In genomic region chr7:4037877-4038276, GRCh38 we compare ENCODE assay signal across 31 cellular contexts.
"Had no signal": no experiment of that assay in that cellular context is flagged by ENCODE, and none has a peak within 500 bp of the region (broad histone marks: within the 10 kb centered on the region; RNA-seq: fewer than 3 reads in every experiment).

No MANE protein-coding gene starts in this region.

- H3K36me3 Mint-ChIP-seq: activated CD8-positive, alpha-beta memory T cell treated with anti-CD3 and anti-CD28 coated beads, Interleukin-2, amount 10 ng/mL, durations not matched to agents 7 days and 5 days; activated naive CD8-positive, alpha-beta T cell treated with anti-CD3 and anti-CD28 coated beads for 36 hours had no signal

- DNase-seq: activated CD4-positive, alpha-beta T cell treated with anti-CD3 and anti-CD28 coated beads for 36 hours; activated CD4-positive, alpha-beta T cell treated with anti-CD3 and anti-CD28 coated beads, Interleukin-2, amount 10 ng/mL, durations not matched to agents 7 days and 5 days; activated CD4-positive, alpha-beta T cell treated with anti-CD3 and anti-CD28 coated beads, Interleukin-2, amount 50 U/mL, for 48 hours; activated CD8-positive, alpha-beta memory T cell treated with anti-CD3 and anti-CD28 coated beads for 24 hours; activated CD8-positive, alpha-beta memory T cell treated with anti-CD3 and anti-CD28 coated beads, Interleukin-2, amount 10 ng/mL, durations not matched to agents 7 days and 5 days; activated CD8-positive, alpha-beta memory T cell treated with anti-CD3 and anti-CD28 coated beads, Interleukin-2, amount 50 U/mL, for 48 hours; activated effector memory CD4-positive, alpha-beta T cell treated with Interleukin-2 at 50 U/mL for 16 hours; activated naive CD4-positive, alpha-beta T cell treated with anti-CD3 and anti-CD28 coated beads, Interleukin-2, amount 50 U/mL, for 16 hours; activated naive CD8-positive, alpha-beta T cell treated with anti-CD3 and anti-CD28 coated beads for 36 hours; activated T-cell treated with anti-CD3 and anti-CD28 coated beads, Interleukin-2, amount 50 U/mL, for 48 hours; amniotic stem cell; NCI-H1092 treated with DMSO at 0.1 percent for 48 hours; NCI-H1417 treated with DMSO at 0.1 percent for 48 hours; NCI-H187 treated with DMSO at 0.1 percent for 48 hours; NCI-H2081; NCI-H2171 treated with DMSO at 0.1 percent for 48 hours; NCI-H226; NCI-H446 treated with DMSO at 0.1 percent for 48 hours; NCI-H524; NCI-H69; SHP77; SK-N-SH had no signal

- H3K4me2 ChIP-seq: SK-N-SH had no signal

- H3K4me3 ChIP-seq: ascending aorta, cardiac muscle cell, SJSA1 had no signal

- H3K27me3 Mint-ChIP-seq: activated CD4-positive, alpha-beta T cell treated with anti-CD3 and anti-CD28 coated beads for 36 hours; activated CD4-positive, alpha-beta T cell treated with anti-CD3 and anti-CD28 coated beads, Interleukin-2, amount 10 ng/mL, durations not matched to agents 7 days and 5 days; activated CD8-positive, alpha-beta memory T cell treated with anti-CD3 and anti-CD28 coated beads, Interleukin-2, amount 10 ng/mL, durations not matched to agents 7 days and 5 days; activated naive CD8-positive, alpha-beta T cell treated with anti-CD3 and anti-CD28 coated beads for 36 hours; central memory CD8-positive, alpha-beta T cell had no signal

- H3K9me3 ChIP-seq: ascending aorta, SJSA1, SK-N-SH had no signal

- H3K9me3 Mint-ChIP-seq: activated CD4-positive, alpha-beta T cell treated with anti-CD3 and anti-CD28 coated beads, Interleukin-2, amount 10 ng/mL, durations not matched to agents 7 days and 5 days; activated naive CD8-positive, alpha-beta T cell treated with anti-CD3 and anti-CD28 coated beads for 36 hours; central memory CD8-positive, alpha-beta T cell; T-helper 1 cell treated with Interleukin-12 subunit alpha and Interleukin-12 subunit beta and Interleukin-4 antibody, amounts not matched to agents 30 μg/mL and 1 μg/mL, for 36 hours; T-helper 2 cell treated with Interferon-gamma antibody and Interleukin-4, amounts not matched to agents 5 μg/mL and 100 μg/mL, for 36 hours had no signal

- H3K4me1 ChIP-seq: ascending aorta, SJSA1 had no signal

- H3K27ac Mint-ChIP-seq: activated CD4-positive, alpha-beta T cell treated with anti-CD3 and anti-CD28 coated beads for 36 hours; activated CD4-positive, alpha-beta T cell treated with anti-CD3 and anti-CD28 coated beads, Interleukin-2, amount 10 ng/mL, durations not matched to agents 7 days and 5 days; activated CD8-positive, alpha-beta memory T cell treated with anti-CD3 and anti-CD28 coated beads, Interleukin-2, amount 10 ng/mL, durations not matched to agents 7 days and 5 days; activated naive CD8-positive, alpha-beta T cell treated with anti-CD3 and anti-CD28 coated beads for 36 hours; T-helper 1 cell treated with Interleukin-12 subunit alpha and Interleukin-12 subunit beta and Interleukin-4 antibody, amounts not matched to agents 30 μg/mL and 1 μg/mL, for 36 hours; T-helper 2 cell treated with Interferon-gamma antibody and Interleukin-4, amounts not matched to agents 5 μg/mL and 100 μg/mL, for 36 hours had no signal

- H3K9ac ChIP-seq: SK-N-SH had no signal

- ATAC-seq: activated CD4-positive, alpha-beta T cell treated with anti-CD3 and anti-CD28 coated beads for 36 hours; activated CD4-positive, CD25-positive, alpha-beta regulatory T cell treated with anti-CD3 and anti-CD28 coated beads, Interleukin-2, amount 50 U/mL, for 24 hours; activated CD8-positive, alpha-beta memory T cell treated with anti-CD3 and anti-CD28 coated beads, Interleukin-2, amount 10 ng/mL, durations not matched to agents 7 days and 5 days; Panc1 had no signal

- FAIRE-seq: TTC549 had no signal

- H3K27ac ChIP-seq: ascending aorta, cardiac muscle cell, SJSA1 had no signal

- H3K4me3 Mint-ChIP-seq: activated CD4-positive, alpha-beta T cell treated with anti-CD3 and anti-CD28 coated beads for 36 hours; activated CD4-positive, alpha-beta T cell treated with anti-CD3 and anti-CD28 coated beads, Interleukin-2, amount 10 ng/mL, durations not matched to agents 7 days and 5 days; activated CD8-positive, alpha-beta memory T cell treated with anti-CD3 and anti-CD28 coated beads, Interleukin-2, amount 10 ng/mL, durations not matched to agents 7 days and 5 days; activated naive CD8-positive, alpha-beta T cell treated with anti-CD3 and anti-CD28 coated beads for 36 hours; central memory CD8-positive, alpha-beta T cell; T-helper 1 cell treated with Interleukin-12 subunit alpha and Interleukin-12 subunit beta and Interleukin-4 antibody, amounts not matched to agents 30 μg/mL and 1 μg/mL, for 36 hours; T-helper 2 cell treated with Interferon-gamma antibody and Interleukin-4, amounts not matched to agents 5 μg/mL and 100 μg/mL, for 36 hours had no signal

- H3K27me3 ChIP-seq: ascending aorta, cardiac muscle cell, SJSA1 had no signal

- H3K4me1 Mint-ChIP-seq: activated CD4-positive, alpha-beta T cell treated with anti-CD3 and anti-CD28 coated beads for 36 hours; activated CD4-positive, alpha-beta T cell treated with anti-CD3 and anti-CD28 coated beads, Interleukin-2, amount 10 ng/mL, durations not matched to agents 7 days and 5 days; activated CD8-positive, alpha-beta memory T cell treated with anti-CD3 and anti-CD28 coated beads, Interleukin-2, amount 10 ng/mL, durations not matched to agents 7 days and 5 days; activated naive CD8-positive, alpha-beta T cell treated with anti-CD3 and anti-CD28 coated beads for 36 hours; central memory CD8-positive, alpha-beta T cell had no signal

- H3K36me3 ChIP-seq: ascending aorta, cardiac muscle cell, SJSA1 had no signal
